1 cellular context compared by ENCODE assay signal in the genomic region with DNA sequence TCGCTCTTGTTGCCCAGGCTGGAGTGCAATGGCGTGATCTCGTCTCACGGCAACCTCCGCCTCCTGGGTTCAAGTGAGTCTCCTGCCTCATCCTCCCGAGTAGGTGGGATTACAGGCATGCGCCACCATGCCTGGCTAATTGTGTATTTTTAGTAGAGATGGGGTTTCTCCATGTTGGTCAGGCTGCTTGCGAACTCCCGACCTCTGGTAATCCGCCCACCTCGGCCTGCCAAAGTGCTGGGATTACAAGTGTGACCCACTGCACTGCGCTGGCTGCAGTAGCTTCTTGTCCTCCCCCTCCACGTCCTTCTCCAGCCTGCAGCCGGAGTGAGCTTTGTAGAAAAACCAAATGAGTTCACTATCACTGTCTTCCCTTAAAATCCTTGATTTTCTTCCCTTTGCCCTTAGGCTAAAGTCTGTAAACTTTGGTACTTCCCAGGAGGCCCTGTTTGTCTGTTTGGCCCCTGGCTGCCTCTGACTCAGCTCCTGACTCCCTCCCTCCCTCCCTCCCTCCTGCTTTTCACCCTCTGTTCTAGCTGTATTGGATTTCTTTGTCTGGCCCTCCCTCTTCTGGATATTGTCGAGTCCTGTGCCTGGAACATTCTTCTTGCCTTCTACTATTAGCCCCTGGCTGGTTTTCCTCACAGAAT.
TF ChIP-seq lines count a peak whose summit lies in the region.

No MANE protein-coding gene starts in this region.

TF ChIP-seq in HepG2, 621 proteins besides CTCF, POLR2A, EP300 and RAD21 (continued from another document and continues in another):
- TF ChIP-seq, protein P1, sequence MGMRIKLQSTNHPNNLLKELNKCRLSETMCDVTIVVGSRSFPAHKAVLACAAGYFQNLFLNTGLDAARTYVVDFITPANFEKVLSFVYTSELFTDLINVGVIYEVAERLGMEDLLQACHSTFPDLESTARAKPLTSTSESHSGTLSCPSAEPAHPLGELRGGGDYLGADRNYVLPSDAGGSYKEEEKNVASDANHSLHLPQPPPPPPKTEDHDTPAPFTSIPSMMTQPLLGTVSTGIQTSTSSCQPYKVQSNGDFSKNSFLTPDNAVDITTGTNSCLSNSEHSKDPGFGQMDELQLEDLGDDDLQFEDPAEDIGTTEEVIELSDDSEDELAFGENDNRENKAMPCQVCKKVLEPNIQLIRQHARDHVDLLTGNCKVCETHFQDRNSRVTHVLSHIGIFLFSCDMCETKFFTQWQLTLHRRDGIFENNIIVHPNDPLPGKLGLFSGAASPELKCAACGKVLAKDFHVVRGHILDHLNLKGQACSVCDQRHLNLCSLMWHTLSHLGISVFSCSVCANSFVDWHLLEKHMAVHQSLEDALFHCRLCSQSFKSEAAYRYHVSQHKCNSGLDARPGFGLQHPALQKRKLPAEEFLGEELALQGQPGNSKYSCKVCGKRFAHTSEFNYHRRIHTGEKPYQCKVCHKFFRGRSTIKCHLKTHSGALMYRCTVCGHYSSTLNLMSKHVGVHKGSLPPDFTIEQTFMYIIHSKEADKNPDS (CRISPR knock-in tag; IDR thresholded peaks at IDR 0.05): peak; percentile 25; the same call in 1 of the 2 replicates
- TF ChIP-seq HES4 (CRISPR knock-in tag; IDR thresholded peaks at IDR 0.05; ENCODE audit: borderline replicate concordance) (no peak), TOPORS (CRISPR knock-in tag; IDR thresholded peaks at IDR 0.05) (peak; percentile 65), PHF8 (CRISPR knock-in tag; IDR thresholded peaks at IDR 0.05) (no peak), AHR (CRISPR knock-in tag; IDR thresholded peaks at IDR 0.05) (no peak; the same call in 1 of the 2 replicates), EED (CRISPR knock-in tag; IDR thresholded peaks at IDR 0.05) (no peak), TRIM24 (CRISPR knock-in tag; IDR thresholded peaks at IDR 0.05) (no peak), CBFB (CRISPR knock-in tag; IDR thresholded peaks at IDR 0.05) (no peak), ZNF766 (CRISPR knock-in tag; IDR thresholded peaks at IDR 0.05; ENCODE audit: borderline replicate concordance) (no peak), RBM39 (IDR thresholded peaks at IDR 0.05; ENCODE audit: low read depth, low read length, poor library complexity, severe bottlenecking) (no peak), ZNF678 (CRISPR knock-in tag; IDR thresholded peaks at IDR 0.05) (no peak), SCMH1 (CRISPR knock-in tag; IDR thresholded peaks at IDR 0.05; ENCODE audit: borderline replicate concordance) (no peak), SMAD3 (CRISPR knock-in tag; IDR thresholded peaks at IDR 0.05) (0 out of 2 replicates have a peak, but pooled peaks have one; percentile 46), SIX4 (CRISPR knock-in tag; IDR thresholded peaks at IDR 0.05) (peak; percentile 43; the same call in 1 of the 2 replicates), ZNF367 (CRISPR knock-in tag; IDR thresholded peaks at IDR 0.05; ENCODE audit: borderline replicate concordance) (no peak), GATA4 (IDR thresholded peaks at IDR 0.05; ENCODE audit: borderline replicate concordance, low read depth) (peak; percentile 62; the same call in 1 of the 2 replicates), MYC (CRISPR knock-in tag; IDR thresholded peaks at IDR 0.05; ENCODE audit: borderline replicate concordance) (no peak), ZMAT3 (CRISPR knock-in tag; conservative IDR thresholded peaks at IDR 0.05) (peak; percentile 60; the same call in 1 of the 2 replicates), NR2F2 (IDR thresholded peaks at IDR 0.05; ENCODE audit: borderline replicate concordance, low read depth) (peak; percentile 87), SMC3 (IDR thresholded peaks at IDR 0.05; ENCODE audit: low read length) (peak; percentile 86), ZNF543 (CRISPR knock-in tag; IDR thresholded peaks at IDR 0.05) (no peak), NFATC3 (CRISPR knock-in tag; IDR thresholded peaks at IDR 0.05) (no peak), ZBTB3 (CRISPR knock-in tag; IDR thresholded peaks at IDR 0.05; ENCODE audit: borderline replicate concordance, low read depth) (0 out of 2 replicates have a peak, but pooled peaks have one; percentile 16), ZSCAN29 (CRISPR knock-in tag; conservative IDR thresholded peaks at IDR 0.05) (no peak; the same call in 1 of the 2 replicates), ZNF24 (IDR thresholded peaks at IDR 0.05) (no peak), MYNN (CRISPR knock-in tag; IDR thresholded peaks at IDR 0.05; ENCODE audit: low read depth) (no peak), ZBTB42 (CRISPR knock-in tag; IDR thresholded peaks at IDR 0.05) (peak; percentile 64; the same call in 1 of the 2 replicates), GTF3A (CRISPR knock-in tag; conservative IDR thresholded peaks at IDR 0.05) (no peak), JARID2 (CRISPR knock-in tag; IDR thresholded peaks at IDR 0.05; ENCODE audit: insufficient replicate concordance) (peak; percentile 85), ZNF782 (CRISPR knock-in tag; IDR thresholded peaks at IDR 0.05; ENCODE audit: borderline replicate concordance) (no peak), KMT2B (CRISPR knock-in tag; IDR thresholded peaks at IDR 0.05) (peak; percentile 61; the same call in 1 of the 2 replicates), KDM6A (CRISPR knock-in tag; IDR thresholded peaks at IDR 0.05; ENCODE audit: low read depth) (peak; percentile 83), ZNF350 (CRISPR knock-in tag; IDR thresholded peaks at IDR 0.05; ENCODE audit: borderline replicate concordance, low read depth) (peak; percentile 82), ZNF720 (CRISPR knock-in tag; IDR thresholded peaks at IDR 0.05) (0 out of 2 replicates have a peak, but pooled peaks have one; percentile 69), ZSCAN21 (CRISPR knock-in tag; IDR thresholded peaks at IDR 0.05; ENCODE audit: borderline replicate concordance) (no peak)
- TF ChIP-seq, protein P2, sequence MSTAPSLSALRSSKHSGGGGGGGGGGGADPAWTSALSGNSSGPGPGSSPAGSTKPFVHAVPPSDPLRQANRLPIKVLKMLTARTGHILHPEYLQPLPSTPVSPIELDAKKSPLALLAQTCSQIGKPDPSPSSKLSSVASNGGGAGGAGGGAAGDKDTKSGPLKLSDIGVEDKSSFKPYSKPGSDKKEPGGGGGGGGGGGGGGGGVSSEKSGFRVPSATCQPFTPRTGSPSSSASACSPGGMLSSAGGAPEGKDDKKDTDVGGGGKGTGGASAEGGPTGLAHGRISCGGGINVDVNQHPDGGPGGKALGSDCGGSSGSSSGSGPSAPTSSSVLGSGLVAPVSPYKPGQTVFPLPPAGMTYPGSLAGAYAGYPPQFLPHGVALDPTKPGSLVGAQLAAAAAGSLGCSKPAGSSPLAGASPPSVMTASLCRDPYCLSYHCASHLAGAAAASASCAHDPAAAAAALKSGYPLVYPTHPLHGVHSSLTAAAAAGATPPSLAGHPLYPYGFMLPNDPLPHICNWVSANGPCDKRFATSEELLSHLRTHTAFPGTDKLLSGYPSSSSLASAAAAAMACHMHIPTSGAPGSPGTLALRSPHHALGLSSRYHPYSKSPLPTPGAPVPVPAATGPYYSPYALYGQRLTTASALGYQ (CRISPR knock-in tag; IDR thresholded peaks at IDR 0.05): no peak
- TF ChIP-seq, protein P3, sequence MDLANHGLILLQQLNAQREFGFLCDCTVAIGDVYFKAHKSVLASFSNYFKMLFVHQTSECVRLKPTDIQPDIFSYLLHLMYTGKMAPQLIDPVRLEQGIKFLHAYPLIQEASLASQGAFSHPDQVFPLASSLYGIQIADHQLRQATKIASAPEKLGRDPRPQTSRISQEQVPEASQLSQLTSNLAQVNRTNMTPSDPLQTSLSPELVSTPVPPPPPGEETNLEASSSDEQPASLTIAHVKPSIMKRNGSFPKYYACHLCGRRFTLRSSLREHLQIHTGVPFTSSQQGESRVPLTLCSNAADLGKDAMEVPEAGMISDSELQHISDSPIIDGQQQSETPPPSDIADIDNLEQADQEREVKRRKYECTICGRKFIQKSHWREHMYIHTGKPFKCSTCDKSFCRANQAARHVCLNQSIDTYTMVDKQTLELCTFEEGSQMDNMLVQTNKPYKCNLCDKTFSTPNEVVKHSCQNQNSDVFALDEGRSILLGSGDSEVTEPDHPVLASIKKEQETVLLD (CRISPR knock-in tag; IDR thresholded peaks at IDR 0.05; ENCODE audit: low read depth): no peak
- TF ChIP-seq, protein P4, sequence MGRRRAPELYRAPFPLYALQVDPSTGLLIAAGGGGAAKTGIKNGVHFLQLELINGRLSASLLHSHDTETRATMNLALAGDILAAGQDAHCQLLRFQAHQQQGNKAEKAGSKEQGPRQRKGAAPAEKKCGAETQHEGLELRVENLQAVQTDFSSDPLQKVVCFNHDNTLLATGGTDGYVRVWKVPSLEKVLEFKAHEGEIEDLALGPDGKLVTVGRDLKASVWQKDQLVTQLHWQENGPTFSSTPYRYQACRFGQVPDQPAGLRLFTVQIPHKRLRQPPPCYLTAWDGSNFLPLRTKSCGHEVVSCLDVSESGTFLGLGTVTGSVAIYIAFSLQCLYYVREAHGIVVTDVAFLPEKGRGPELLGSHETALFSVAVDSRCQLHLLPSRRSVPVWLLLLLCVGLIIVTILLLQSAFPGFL (CRISPR knock-in tag; IDR thresholded peaks at IDR 0.05): no peak
- TF ChIP-seq, protein P5, sequence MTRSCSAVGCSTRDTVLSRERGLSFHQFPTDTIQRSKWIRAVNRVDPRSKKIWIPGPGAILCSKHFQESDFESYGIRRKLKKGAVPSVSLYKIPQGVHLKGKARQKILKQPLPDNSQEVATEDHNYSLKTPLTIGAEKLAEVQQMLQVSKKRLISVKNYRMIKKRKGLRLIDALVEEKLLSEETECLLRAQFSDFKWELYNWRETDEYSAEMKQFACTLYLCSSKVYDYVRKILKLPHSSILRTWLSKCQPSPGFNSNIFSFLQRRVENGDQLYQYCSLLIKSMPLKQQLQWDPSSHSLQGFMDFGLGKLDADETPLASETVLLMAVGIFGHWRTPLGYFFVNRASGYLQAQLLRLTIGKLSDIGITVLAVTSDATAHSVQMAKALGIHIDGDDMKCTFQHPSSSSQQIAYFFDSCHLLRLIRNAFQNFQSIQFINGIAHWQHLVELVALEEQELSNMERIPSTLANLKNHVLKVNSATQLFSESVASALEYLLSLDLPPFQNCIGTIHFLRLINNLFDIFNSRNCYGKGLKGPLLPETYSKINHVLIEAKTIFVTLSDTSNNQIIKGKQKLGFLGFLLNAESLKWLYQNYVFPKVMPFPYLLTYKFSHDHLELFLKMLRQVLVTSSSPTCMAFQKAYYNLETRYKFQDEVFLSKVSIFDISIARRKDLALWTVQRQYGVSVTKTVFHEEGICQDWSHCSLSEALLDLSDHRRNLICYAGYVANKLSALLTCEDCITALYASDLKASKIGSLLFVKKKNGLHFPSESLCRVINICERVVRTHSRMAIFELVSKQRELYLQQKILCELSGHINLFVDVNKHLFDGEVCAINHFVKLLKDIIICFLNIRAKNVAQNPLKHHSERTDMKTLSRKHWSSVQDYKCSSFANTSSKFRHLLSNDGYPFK (CRISPR knock-in tag; IDR thresholded peaks at IDR 0.05; ENCODE audit: borderline replicate concordance): no peak
- TF ChIP-seq, protein P6, sequence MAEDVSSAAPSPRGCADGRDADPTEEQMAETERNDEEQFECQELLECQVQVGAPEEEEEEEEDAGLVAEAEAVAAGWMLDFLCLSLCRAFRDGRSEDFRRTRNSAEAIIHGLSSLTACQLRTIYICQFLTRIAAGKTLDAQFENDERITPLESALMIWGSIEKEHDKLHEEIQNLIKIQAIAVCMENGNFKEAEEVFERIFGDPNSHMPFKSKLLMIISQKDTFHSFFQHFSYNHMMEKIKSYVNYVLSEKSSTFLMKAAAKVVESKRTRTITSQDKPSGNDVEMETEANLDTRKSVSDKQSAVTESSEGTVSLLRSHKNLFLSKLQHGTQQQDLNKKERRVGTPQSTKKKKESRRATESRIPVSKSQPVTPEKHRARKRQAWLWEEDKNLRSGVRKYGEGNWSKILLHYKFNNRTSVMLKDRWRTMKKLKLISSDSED (CRISPR knock-in tag; IDR thresholded peaks at IDR 0.05): no peak
- TF ChIP-seq, protein P7, sequence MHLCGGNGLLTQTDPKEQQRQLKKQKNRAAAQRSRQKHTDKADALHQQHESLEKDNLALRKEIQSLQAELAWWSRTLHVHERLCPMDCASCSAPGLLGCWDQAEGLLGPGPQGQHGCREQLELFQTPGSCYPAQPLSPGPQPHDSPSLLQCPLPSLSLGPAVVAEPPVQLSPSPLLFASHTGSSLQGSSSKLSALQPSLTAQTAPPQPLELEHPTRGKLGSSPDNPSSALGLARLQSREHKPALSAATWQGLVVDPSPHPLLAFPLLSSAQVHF (CRISPR knock-in tag; IDR thresholded peaks at IDR 0.05): no peak
- TF ChIP-seq, protein P8, sequence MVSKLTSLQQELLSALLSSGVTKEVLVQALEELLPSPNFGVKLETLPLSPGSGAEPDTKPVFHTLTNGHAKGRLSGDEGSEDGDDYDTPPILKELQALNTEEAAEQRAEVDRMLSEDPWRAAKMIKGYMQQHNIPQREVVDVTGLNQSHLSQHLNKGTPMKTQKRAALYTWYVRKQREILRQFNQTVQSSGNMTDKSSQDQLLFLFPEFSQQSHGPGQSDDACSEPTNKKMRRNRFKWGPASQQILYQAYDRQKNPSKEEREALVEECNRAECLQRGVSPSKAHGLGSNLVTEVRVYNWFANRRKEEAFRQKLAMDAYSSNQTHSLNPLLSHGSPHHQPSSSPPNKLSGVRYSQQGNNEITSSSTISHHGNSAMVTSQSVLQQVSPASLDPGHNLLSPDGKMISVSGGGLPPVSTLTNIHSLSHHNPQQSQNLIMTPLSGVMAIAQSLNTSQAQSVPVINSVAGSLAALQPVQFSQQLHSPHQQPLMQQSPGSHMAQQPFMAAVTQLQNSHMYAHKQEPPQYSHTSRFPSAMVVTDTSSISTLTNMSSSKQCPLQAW (CRISPR knock-in tag; IDR thresholded peaks at IDR 0.05): peak; percentile 91
- TF ChIP-seq, protein P9, sequence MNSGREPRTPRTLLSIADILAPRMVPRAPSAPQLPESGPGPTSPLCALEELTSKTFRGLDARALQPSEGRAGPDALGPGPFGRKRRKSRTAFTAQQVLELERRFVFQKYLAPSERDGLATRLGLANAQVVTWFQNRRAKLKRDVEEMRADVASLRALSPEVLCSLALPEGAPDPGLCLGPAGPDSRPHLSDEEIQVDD (CRISPR knock-in tag; IDR thresholded peaks at IDR 0.05; ENCODE audit: borderline replicate concordance): no peak
- TF ChIP-seq, protein P10, sequence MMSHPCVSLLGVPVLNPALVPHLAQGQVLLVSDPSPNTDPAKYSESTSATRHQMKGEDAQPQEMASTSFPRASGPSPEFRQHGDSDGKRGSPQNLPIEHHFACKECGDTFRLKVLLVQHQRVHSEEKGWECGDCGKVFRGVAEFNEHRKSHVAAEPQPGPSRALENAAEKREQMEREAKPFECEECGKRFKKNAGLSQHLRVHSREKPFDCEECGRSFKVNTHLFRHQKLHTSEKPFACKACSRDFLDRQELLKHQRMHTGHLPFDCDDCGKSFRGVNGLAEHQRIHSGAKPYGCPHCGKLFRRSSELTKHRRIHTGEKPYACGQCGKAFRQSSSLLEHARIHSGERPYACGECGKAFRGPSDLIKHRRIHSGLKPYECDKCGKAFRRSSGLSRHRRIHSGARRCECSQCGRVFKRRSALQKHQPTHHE (CRISPR knock-in tag; IDR thresholded peaks at IDR 0.05; ENCODE audit: borderline replicate concordance): no peak
